Comparison of ENCODE assay signal across 8 cellular contexts in the genomic region with DNA sequence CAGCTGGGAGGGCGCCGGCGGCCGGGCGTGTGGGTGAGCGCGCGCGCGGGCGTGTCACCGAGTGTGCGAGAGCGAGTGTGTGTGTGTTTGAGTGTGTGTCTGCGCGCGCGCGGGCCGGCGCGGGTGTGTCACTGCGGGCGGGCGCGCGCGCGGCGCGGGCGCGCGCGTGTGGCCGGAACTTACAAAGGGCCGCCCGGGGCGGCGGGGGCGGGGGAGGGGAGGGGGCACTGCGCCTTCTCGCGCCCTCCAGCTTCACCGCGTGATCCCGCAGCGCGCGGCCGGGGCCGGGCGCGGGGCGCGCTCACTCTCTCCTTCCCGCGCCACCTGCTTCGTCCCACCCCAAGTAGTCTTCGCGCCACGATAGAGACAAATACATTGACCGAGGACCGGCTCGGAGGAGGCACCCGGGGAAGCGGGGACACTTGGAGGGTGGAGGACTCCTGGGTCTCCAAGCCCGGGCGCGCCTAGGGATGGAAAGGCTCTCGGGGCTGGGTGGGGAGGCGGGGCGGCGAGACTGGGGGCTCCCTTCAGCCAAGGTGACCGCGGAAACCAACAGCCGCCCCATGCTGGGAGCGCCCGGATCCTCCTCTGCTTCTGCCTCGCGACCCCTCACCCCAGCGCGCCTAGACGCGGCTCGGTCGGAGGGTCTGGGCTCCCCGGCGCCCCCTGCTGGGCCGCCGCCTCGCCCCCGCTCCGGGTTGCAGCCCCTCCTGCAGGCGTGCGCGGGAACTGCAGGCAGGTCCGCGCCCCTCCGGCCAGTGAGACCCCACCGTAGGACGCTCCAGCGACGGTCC. TPM values are rescaled to one million over a fixed set of nuclear protein-coding genes. Genes with fewer than 3 reads are reported as not detected.
DNase-seq lines count a peak whose midpoint lies in the region; ATAC-seq and TF ChIP-seq lines count a peak whose summit lies in the region.

A gene with protein sequence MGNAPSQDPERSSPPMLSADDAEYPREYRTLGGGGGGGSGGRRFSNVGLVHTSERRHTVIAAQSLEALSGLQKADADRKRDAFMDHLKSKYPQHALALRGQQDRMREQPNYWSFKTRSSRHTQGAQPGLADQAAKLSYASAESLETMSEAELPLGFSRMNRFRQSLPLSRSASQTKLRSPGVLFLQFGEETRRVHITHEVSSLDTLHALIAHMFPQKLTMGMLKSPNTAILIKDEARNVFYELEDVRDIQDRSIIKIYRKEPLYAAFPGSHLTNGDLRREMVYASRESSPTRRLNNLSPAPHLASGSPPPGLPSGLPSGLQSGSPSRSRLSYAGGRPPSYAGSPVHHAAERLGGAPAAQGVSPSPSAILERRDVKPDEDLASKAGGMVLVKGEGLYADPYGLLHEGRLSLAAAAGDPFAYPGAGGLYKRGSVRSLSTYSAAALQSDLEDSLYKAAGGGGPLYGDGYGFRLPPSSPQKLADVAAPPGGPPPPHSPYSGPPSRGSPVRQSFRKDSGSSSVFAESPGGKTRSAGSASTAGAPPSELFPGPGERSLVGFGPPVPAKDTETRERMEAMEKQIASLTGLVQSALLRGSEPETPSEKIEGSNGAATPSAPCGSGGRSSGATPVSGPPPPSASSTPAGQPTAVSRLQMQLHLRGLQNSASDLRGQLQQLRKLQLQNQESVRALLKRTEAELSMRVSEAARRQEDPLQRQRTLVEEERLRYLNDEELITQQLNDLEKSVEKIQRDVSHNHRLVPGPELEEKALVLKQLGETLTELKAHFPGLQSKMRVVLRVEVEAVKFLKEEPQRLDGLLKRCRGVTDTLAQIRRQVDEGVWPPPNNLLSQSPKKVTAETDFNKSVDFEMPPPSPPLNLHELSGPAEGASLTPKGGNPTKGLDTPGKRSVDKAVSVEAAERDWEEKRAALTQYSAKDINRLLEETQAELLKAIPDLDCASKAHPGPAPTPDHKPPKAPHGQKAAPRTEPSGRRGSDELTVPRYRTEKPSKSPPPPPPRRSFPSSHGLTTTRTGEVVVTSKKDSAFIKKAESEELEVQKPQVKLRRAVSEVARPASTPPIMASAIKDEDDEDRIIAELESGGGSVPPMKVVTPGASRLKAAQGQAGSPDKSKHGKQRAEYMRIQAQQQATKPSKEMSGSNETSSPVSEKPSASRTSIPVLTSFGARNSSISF (minus strand): TSS at position 101 of the 794 bp plus-strand sequence. CDS start 247 bp downstream, outside the sequence.

- ATAC-seq in heart left ventricle (peak in 3 of 4 donors; percentile 3 to 32 (median 27)), HG03342 (IDR thresholded peaks at IDR 0.05; ENCODE audit: unreplicated experiment) (no peak), HG02588 (IDR thresholded peaks at IDR 0.05; ENCODE audit: unreplicated experiment) (no peak)

- TF ChIP-seq CTCF in Peyer's patch (IDR thresholded peaks at IDR 0.05) (peak; percentile 27 to 97 (median 90)), heart left ventricle (IDR thresholded peaks at IDR 0.05) (peak; percentile 53 to 79 (median 73))

- no peaks in the 10 kb centered on the region for H3K36me3 ChIP-seq in Peyer's patch
- no peaks in the 10 kb centered on the region for H3K36me3 ChIP-seq in heart left ventricle
- H3K36me3 ChIP-seq in rectal smooth muscle tissue (ENCODE audit: control insufficient read depth, insufficient read depth, low read length) = no peaks in the 10 kb centered on the region

- H3K9ac ChIP-seq in rectal smooth muscle tissue (ENCODE audit: low read length) = no peak within 1 kb of the TSS

- TF ChIP-seq POLR2A in Peyer's patch (IDR thresholded peaks at IDR 0.05) (no peak), heart left ventricle (IDR thresholded peaks at IDR 0.05) (no peak)

- H3K27ac ChIP-seq in Peyer's patch = peak within 1 kb of the TSS in 3 of 4 donors; percentile 9 to 79 (median 26)
- peak within 1 kb of the TSS in 6 of 12 donors; percentile 11 to 58 (median 24) for H3K27ac ChIP-seq in heart left ventricle
- no peak within 1 kb of the TSS for H3K27ac ChIP-seq in rectal smooth muscle tissue (ENCODE audit: low read depth, low read length)

- WGBS in heart left ventricle, 4 donors = 1% methylated on average over 43 to 104 of the region's 104 CpGs

- H3K4me3 ChIP-seq in Peyer's patch = peak within 1 kb of the TSS; percentile 20 to 84 (median 58)
- peak within 1 kb of the TSS; percentile 30 to 67 (median 55) for H3K4me3 ChIP-seq in heart left ventricle
- peak within 1 kb of the TSS; percentile 68 for H3K4me3 ChIP-seq in rectal smooth muscle tissue (ENCODE audit: low read length)

- peak; percentile 48 for DNase-seq in CD1c-positive myeloid dendritic cell (ENCODE audit: extremely low spot score)
- DNase-seq in HT1080 (ENCODE audit: low read depth) = peak; percentile 41
- DNase-seq in Peyer's patch = peak; percentile 23 to 81 (median 81)
- peak; percentile 57 for DNase-seq in activated naive CD4-positive, alpha-beta T cell treated with anti-CD3 and anti-CD28 coated beads, Interleukin-2, amount 50 U/mL, for 16 hours
- peak; percentile 40 to 74 (median 58) for DNase-seq in heart left ventricle

- no peaks in the 10 kb centered on the region for H3K9me3 ChIP-seq in Peyer's patch
- no peaks in the 10 kb centered on the region for H3K9me3 ChIP-seq in heart left ventricle

- intact Hi-C loops in heart left ventricle (cut with DNase I) = loop anchor here in 2 of 10 donors (5.0 kb wide), 3 partner anchors 49 to 56 kb away; no protein-coding TSS in a partner anchor

- no peaks in the 10 kb centered on the region for H3K27me3 ChIP-seq in Peyer's patch
- H3K27me3 ChIP-seq in heart left ventricle = peaks cover 13 to 91% (median 55%) of the 10 kb centered on the region in 9 donors
- peaks cover 6% of the 10 kb centered on the region for H3K27me3 ChIP-seq in rectal smooth muscle tissue (ENCODE audit: control insufficient read depth, insufficient read depth, low read length)

- peaks cover 0 to 25% (median 9%) of the 10 kb centered on the region in 4 donors for H3K4me1 ChIP-seq in Peyer's patch
- H3K4me1 ChIP-seq in heart left ventricle = peaks cover 0 to 41% (median 12%) of the 10 kb centered on the region in 12 donors
- peaks cover 20% of the 10 kb centered on the region for H3K4me1 ChIP-seq in rectal smooth muscle tissue (ENCODE audit: control insufficient read depth, insufficient read depth, low read length)

RNA-seq across cellular contexts. Expression of the gene that starts here (rescaled TPM):
- total RNA-seq in HT1080 (2014; rRNA removed; shearing (Covaris generic)) = 0.08 TPM in 1 of 2 replicates, not detected in the other
- 0.06 and 0.21 TPM in 2 replicates for polyA plus RNA-seq in HT1080 (2015; cell fraction: cytosol; rRNA removed)
- polyA plus RNA-seq in HT1080 (2015; cell fraction: nucleus; rRNA removed) = 0.38 and 1.5 TPM in 2 replicates
- 10 to 100 TPM in 1 of 4 donors, 1 to 10 TPM in 3; 3.2 to 10.6 (median 8.4) TPM for total RNA-seq in Peyer's patch
- total RNA-seq in heart left ventricle = 1 to 10 TPM in 5 of 9 donors, under 1 TPM in 4; 0.46 to 1.7 (median 1.1) TPM
- under 1 TPM; 0.19 to 0.95 TPM for polyA plus RNA-seq in heart left ventricle

Comparison
In these comparisons a context has a peak if more than half of its experiments do, and no peak if none do; other contexts are left out.
1. ATAC-seq: peak in heart left ventricle (3 of 4); none in HG03342 (single experiment) and HG02588 (single experiment).
2. Peak in every context shown above with its lines, with median percentiles within 50 percentile points of each other: DNase-seq and H3K4me3 ChIP-seq.